Comparison of ENCODE assay signal across 8 cellular contexts in genomic region chr6:125779924-125780539, GRCh38. TPM values are rescaled to one million over a fixed set of nuclear protein-coding genes. Genes with fewer than 3 reads are reported as not detected.
DNase-seq lines count a peak whose midpoint lies in the region; ATAC-seq, FAIRE-seq and TF ChIP-seq lines count a peak whose summit lies in the region.

No MANE protein-coding gene starts in this region.

- TF ChIP-seq POLR2A in GM12892 (IDR thresholded peaks at IDR 0.05; ENCODE audit: low read depth, low read length) (no peak), vagina (IDR thresholded peaks at IDR 0.05) (no peak)

- H3K27me3 Mint-ChIP-seq in astrocyte (ENCODE audit: low read depth, unreplicated experiment): no peaks in the 10 kb centered on the region

- H3K4me3 Mint-ChIP-seq in astrocyte (ENCODE audit: unreplicated experiment): no peak overlapping the region

- intact Hi-C loops in vagina (cut with DNase I): loop anchor here (5.0 kb wide), 1 partner anchor 177 kb away; the partner anchor contains the start of gene HINT3

- peak; percentile 71 for ATAC-seq in HG02884 (IDR thresholded peaks at IDR 0.05; ENCODE audit: unreplicated experiment)

- no peaks in the 10 kb centered on the region for H3K4me1 Mint-ChIP-seq in astrocyte (ENCODE audit: low read depth, unreplicated experiment)

- H3K27ac ChIP-seq in astrocyte (ENCODE audit: low read depth, low read length) (peak overlapping the region; percentile 73), vagina (peak overlapping the region; percentile 86)

- H3K9me3 Mint-ChIP-seq in astrocyte (ENCODE audit: unreplicated experiment): no peaks in the 10 kb centered on the region

- H3K4me1 ChIP-seq in astrocyte (ENCODE audit: insufficient read depth, low read length): no peaks in the 10 kb centered on the region
- H3K4me1 ChIP-seq in vagina: peaks cover 8% of the 10 kb centered on the region

- no peaks in the 10 kb centered on the region for H3K27me3 ChIP-seq in astrocyte (ENCODE audit: insufficient read depth, low read length)
- no peaks in the 10 kb centered on the region for H3K27me3 ChIP-seq in vagina

- peak overlapping the region; percentile 88 for H3K4me3 ChIP-seq in astrocyte (ENCODE audit: insufficient read depth, low read depth, low read length)
- H3K4me3 ChIP-seq in vagina: peak overlapping the region; percentile 59 to 70

- H3K36me3 Mint-ChIP-seq in astrocyte (ENCODE audit: low read depth, unreplicated experiment): no peaks in the 10 kb centered on the region

- H2AFZ ChIP-seq in astrocyte (ENCODE audit: low read depth, low read length): peak overlapping the region; percentile 75

- H3K36me3 ChIP-seq in astrocyte (ENCODE audit: insufficient read depth, low read length) (no peaks in the 10 kb centered on the region), vagina (no peaks in the 10 kb centered on the region)

- no peaks in the 10 kb centered on the region for H3K9me3 ChIP-seq in astrocyte (ENCODE audit: insufficient read depth, low read depth, low read length)
- H3K9me3 ChIP-seq in vagina: no peaks in the 10 kb centered on the region

- no peak overlapping the region for H3K27ac Mint-ChIP-seq in astrocyte (ENCODE audit: unreplicated experiment)

- H3K79me2 ChIP-seq in astrocyte (ENCODE audit: insufficient read depth, low read length): no peaks in the 10 kb centered on the region

- peak; percentile 48 for DNase-seq in GM12892 (ENCODE audit: insufficient read length)
- peak; percentile 98 for DNase-seq in NCI-H146 treated with DMSO at 0.1 percent for 48 hours (lab: John Stamatoyannopoulos, UW; ENCODE audit: unreplicated experiment)
- DNase-seq in T-helper 2 cell: peak; percentile 68 to 91 (median 77)
- DNase-seq in astrocyte (ENCODE audit: low read depth): peak; percentile 81
- DNase-seq in hepatic stellate cell (ENCODE audit: low spot score): peak; percentile 86
- peak; percentile 95 for DNase-seq in putamen (ENCODE audit: low spot score)
- DNase-seq in vagina (ENCODE audit: extremely low spot score in 2 of 2): peak in 1 of 2 donors; percentile 96

- no peaks in the 10 kb centered on the region for H4K20me1 ChIP-seq in astrocyte (ENCODE audit: insufficient read depth, low read length)

- peak; percentile 86 for FAIRE-seq in GM12892 (lab: Jason Lieb, UNC)
- no peak for FAIRE-seq in astrocyte (lab: Jason Lieb, UNC)

- H3K4me2 ChIP-seq in astrocyte (ENCODE audit: low read length): peak overlapping the region; percentile 82

- H3K9ac ChIP-seq in astrocyte (ENCODE audit: low read length): peak overlapping the region; percentile 87

- TF ChIP-seq CTCF in astrocyte (IDR thresholded peaks at IDR 0.05; ENCODE audit: insufficient read depth, low read depth, low read length) (no peak), vagina (IDR thresholded peaks at IDR 0.05) (peak in 1 of 3 experiments; percentile 34)

RNA-seq across cellular contexts. Expression of gene NCOA7, which starts 10.7 kb away (rescaled TPM):
- polyA plus RNA-seq in GM12892 (2012; ENCODE audit: missing spikeins): 37.6 TPM
- 25.4 and 26.0 TPM in 2 replicates for total RNA-seq in astrocyte
- 48.6 TPM for total RNA-seq in vagina

RNA-seq across cellular contexts. Expression of gene HEY2, which starts 30.6 kb away (rescaled TPM):
- not detected for polyA plus RNA-seq in GM12892 (2012; ENCODE audit: missing spikeins)
- total RNA-seq in astrocyte (1.0 and 2.4 TPM in 2 replicates), vagina (0.98 TPM)
